Comparison of ENCODE assay signal across 8 cellular contexts in genomic region chr14:45253754-45254300, GRCh38. TPM values are rescaled to one million over a fixed set of nuclear protein-coding genes. Genes with fewer than 3 reads are reported as not detected.
DNase-seq lines count a peak whose midpoint lies in the region; ATAC-seq lines count a peak whose summit lies in the region.

No MANE protein-coding gene starts in this region.

- H3K4me3 ChIP-seq in SJSA1, result peak overlapping the region; percentile 64

- peak overlapping the region; percentile 89 to 98 (median 98) for H3K27ac Mint-ChIP-seq in naive thymus-derived CD8-positive, alpha-beta T cell

- DNase-seq in NCI-H510A treated with DMSO at 0.1 percent for 48 hours (lab: John Stamatoyannopoulos, UW) (peak; percentile 54), NCI-H510A (lab: John Stamatoyannopoulos, UW) (no peak), SJSA1 (ENCODE audit: low read depth in 1 of 2, low spot score in 2 of 2) (no peak), epithelial cell of prostate (ENCODE audit: low read depth, low spot score) (no peak), ecto neural progenitor cell (ENCODE audit: low spot score) (no peak), NCI-H2107 treated with DMSO at 0.1 percent for 48 hours (lab: John Stamatoyannopoulos, UW; ENCODE audit: unreplicated experiment) (no peak), cerebellar nuclear complex (lab: John Stamatoyannopoulos, UW) (no peak)
- peak in 1 of 10 donors; percentile 58 for DNase-seq in naive thymus-derived CD8-positive, alpha-beta T cell

- H3K9me3 Mint-ChIP-seq in naive thymus-derived CD8-positive, alpha-beta T cell, result peaks cover 7 to 28% (median 21%) of the 10 kb centered on the region in 9 donors

- H3K4me3 Mint-ChIP-seq in naive thymus-derived CD8-positive, alpha-beta T cell, result peak overlapping the region; percentile 90 to 97 (median 96)

- POLR2A ChIA-PET in naive thymus-derived CD8-positive, alpha-beta T cell (lab: Charles Lee), result interaction anchor here (1.0 to 1.9 kb wide), 4 partner anchors 15 to 357 kb away, joined by 3 to 15 read pairs (median 10); partner anchors contain the start of genes FKBP3, KLHL28 and TOGARAM1

- H3K4me1 ChIP-seq in SJSA1 (replicated peaks), result peaks cover 28% of the 10 kb centered on the region

- peaks cover 8 to 36% (median 20%) of the 10 kb centered on the region in 4 donors for H3K4me1 Mint-ChIP-seq in naive thymus-derived CD8-positive, alpha-beta T cell

- no peaks in the 10 kb centered on the region for H3K36me3 ChIP-seq in SJSA1

- ATAC-seq in naive thymus-derived CD8-positive, alpha-beta T cell, result no peak

- H3K27ac ChIP-seq in SJSA1 (peak overlapping the region; percentile 72), epithelial cell of prostate (peak overlapping the region; percentile 83)

- no peaks in the 10 kb centered on the region for H3K9me3 ChIP-seq in SJSA1 (replicated peaks)

- no peaks in the 10 kb centered on the region for H3K27me3 Mint-ChIP-seq in naive thymus-derived CD8-positive, alpha-beta T cell

- no peaks in the 10 kb centered on the region for H3K27me3 ChIP-seq in SJSA1 (replicated peaks)

- peaks cover 0 to 17% (median 8%) of the 10 kb centered on the region in 3 donors for H3K36me3 Mint-ChIP-seq in naive thymus-derived CD8-positive, alpha-beta T cell

RNA-seq across cellular contexts. Expression of gene MIS18BP1, which starts 0.8 kb away (rescaled TPM):
- total RNA-seq in SJSA1 (2014; rRNA removed; shearing (Covaris generic)), result 36.3 and 47.8 TPM in 2 replicates
- total RNA-seq in naive thymus-derived CD8-positive, alpha-beta T cell, result 10 to 100 TPM; 17.6 to 20.9 TPM
- 10 to 100 TPM; 16.2 to 18.4 (median 18.0) TPM for polyA plus RNA-seq in naive thymus-derived CD8-positive, alpha-beta T cell
